23 cellular contexts compared by ENCODE assay signal in the genomic region with DNA sequence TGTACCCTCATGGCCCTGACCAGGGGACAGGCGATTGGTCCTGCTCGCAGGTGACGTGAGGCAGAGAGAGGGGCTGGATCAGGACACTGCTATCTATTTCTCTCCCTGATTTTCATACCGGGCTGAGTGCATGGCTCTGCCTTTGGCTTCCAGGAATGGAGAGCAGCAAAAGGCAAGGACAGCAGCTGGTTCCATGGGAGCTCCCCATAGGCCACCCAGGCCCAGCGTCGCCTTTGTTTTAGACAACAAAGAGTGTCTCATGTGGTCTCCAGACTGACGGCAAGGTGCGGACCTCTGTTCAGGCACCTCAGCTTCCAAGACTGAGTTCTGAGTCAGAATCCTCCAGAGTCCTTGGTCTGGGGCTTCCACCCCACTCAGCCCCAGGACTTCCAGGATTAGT.
"Had no signal": no experiment of that assay in that cellular context is flagged by ENCODE, and none has a peak within 500 bp of the region (broad histone marks: within the 10 kb centered on the region; RNA-seq: fewer than 3 reads in every experiment).

No MANE protein-coding gene starts in this region.

- DNase-seq: hypothalamus; immature natural killer cell; kidney; left colon; lower lobe of right lung; mammary epithelial cell; mesenchymal stem cell; naive thymus-derived CD8-positive, alpha-beta T cell; ovary; retina; right cardiac atrium; small intestine; stimulated activated CD4-positive, alpha-beta T cell treated with anti-CD3 and anti-CD28 coated beads, Interleukin-1b, Interleukin-23, amount 100 ng/mL, for 48 hours; stimulated activated CD4-positive, alpha-beta T cell treated with anti-CD3 and anti-CD28 coated beads, Interleukin-2, amount 100 ng/mL, for 48 hours; stimulated activated CD4-positive, alpha-beta T cell treated with anti-CD3 and anti-CD28 coated beads, Interleukin-4, amount 100 ng/mL, for 4 hours; stimulated activated CD8-positive, alpha-beta memory T cell treated with anti-CD3 and anti-CD28 coated beads, Interleukin-4, amount 100 ng/mL, for 48 hours; stimulated activated naive CD4-positive, alpha-beta T cell treated with Interleukin-2 at 50 U/mL for 16 hours; stimulated activated naive CD8-positive, alpha-beta T cell treated with anti-CD3 and anti-CD28 coated beads, Interleukin-15, amount 100 ng/mL, for 72 hours; substantia nigra; uterus had no signal

- H3K27ac ChIP-seq: left lung, lower lobe of right lung, ovary, prostate gland, tibial nerve, uterus had no signal

- H3K27me3 ChIP-seq: ovary, uterus had no signal

- H3K4me1 ChIP-seq: left lung, lower lobe of right lung, prostate gland, uterus had no signal

- H3K9me3 ChIP-seq: left lung, lower lobe of right lung, ovary, prostate gland, tibial nerve, uterus had no signal

- H3K4me3 ChIP-seq: left lung, lower lobe of right lung, ovary, prostate gland, tibial nerve, uterus had no signal

- H3K36me3 ChIP-seq: left lung, lower lobe of right lung, ovary, prostate gland, tibial nerve, uterus had no signal
